In genomic region chr10:117537436-117537903, GRCh38 we compare ENCODE assay signal across 9 cellular contexts. TPM values are rescaled to one million over a fixed set of nuclear protein-coding genes. Genes with fewer than 3 reads are reported as not detected.
DNase-seq lines count a peak whose midpoint lies in the region; ATAC-seq and TF ChIP-seq lines count a peak whose summit lies in the region.
"Had no signal": no experiment of that assay in that cellular context is flagged by ENCODE, and none has a peak within 500 bp of the region (broad histone marks: within the 10 kb centered on the region; RNA-seq: fewer than 3 reads in every experiment).

No MANE protein-coding gene starts in this region.

- peaks cover 24% of the 10 kb centered on the region for H3K4me1 Mint-ChIP-seq in mesothelial cell of epicardium

- no peaks in the 10 kb centered on the region for H3K36me3 ChIP-seq in stomach

- H3K9me3 ChIP-seq in stomach: no peaks in the 10 kb centered on the region

- H3K27ac Mint-ChIP-seq in mesothelial cell of epicardium: no peak overlapping the region

- ATAC-seq in HG02981 (IDR thresholded peaks at IDR 0.05; ENCODE audit: unreplicated experiment): no peak

- H3K4me1 ChIP-seq in stomach: peaks cover 30 to 64% (median 50%) of the 10 kb centered on the region in 4 donors

- H3K4me3 ChIP-seq in dorsolateral prefrontal cortex (peak overlapping the region in 49 of 59 donors; percentile 7 to 57 (median 31)), stomach (peak overlapping the region in 1 of 4 donors; percentile 6)

- H3K27ac ChIP-seq in dorsolateral prefrontal cortex: peak overlapping the region in 17 of 59 donors; percentile 11 to 72 (median 47)
- H3K27ac ChIP-seq in stomach: no peak overlapping the region

- intact Hi-C loops in dorsolateral prefrontal cortex (cut with DNase I): loop anchor here (2.0 to 5.0 kb wide), 2 partner anchors 703 to 705 kb away; no protein-coding TSS in a partner anchor
- intact Hi-C loops in stomach (cut with DNase I; ENCODE audit: low total_unique reads): no loop called here

- peaks cover 98% of the 10 kb centered on the region for H3K27me3 Mint-ChIP-seq in mesothelial cell of epicardium (ENCODE audit: low read depth)

- peak in 55 of 56 donors; percentile 31 to 88 (median 65) for TF ChIP-seq CTCF in dorsolateral prefrontal cortex (IDR thresholded peaks at IDR 0.05 in 54 of 56, conservative IDR thresholded peaks at IDR 0.05 in 2 of 56; ENCODE audit: low read depth in 1 of 56, partially characterized antibody in 56 of 56)
- TF ChIP-seq CTCF in mesothelial cell of epicardium (IDR thresholded peaks at IDR 0.05; ENCODE audit: unreplicated experiment): peak; percentile 71
- TF ChIP-seq CTCF in stomach (IDR thresholded peaks at IDR 0.05): peak in 3 of 7 experiments; percentile 63 to 72 (median 63)

- 2 to 5% (median 4%) methylated on average over 31 to 39 of the region's 39 CpGs for WGBS in stomach, 5 donors

- TF ChIP-seq POLR2A in stomach (IDR thresholded peaks at IDR 0.05): no peak

- H3K9me3 Mint-ChIP-seq in mesothelial cell of epicardium: no peaks in the 10 kb centered on the region

- H3K4me3 Mint-ChIP-seq in mesothelial cell of epicardium: peak overlapping the region; percentile 49

- no peaks in the 10 kb centered on the region for H3K36me3 Mint-ChIP-seq in mesothelial cell of epicardium

- peak; percentile 10 for DNase-seq in EH (ENCODE audit: low read depth)
- DNase-seq in HuH-7 (ENCODE audit: low spot score): peak; percentile 82
- DNase-seq in dorsolateral prefrontal cortex: no peak
- DNase-seq in mesothelial cell of epicardium (ENCODE audit: low spot score in 2 of 2, unreplicated experiment in 2 of 2): peak in 1 of 2 experiments; percentile 75
- DNase-seq in stomach: no peak
- DNase-seq in SW480 (ENCODE audit: low spot score): no peak
- DNase-seq in T-helper 1 cell: no peak

- H3K27me3 ChIP-seq in dorsolateral prefrontal cortex (peaks cover 0 to 100% (median 95%) of the 10 kb centered on the region in 45 donors), stomach (peaks cover 69 to 100% (median 97%) of the 10 kb centered on the region in 3 donors)

- no peak for TF ChIP-seq EP300 in stomach (IDR thresholded peaks at IDR 0.05)

RNA-seq across cellular contexts. Expression of gene EMX2, which starts 5.1 kb away (rescaled TPM):
- total RNA-seq in dorsolateral prefrontal cortex (10 to 100 TPM in 118 of 120 experiments, 1 to 10 TPM in 2; 8.0 to 53.7 (median 21.6) TPM), mesothelial cell of epicardium (2.0 to 3.0 TPM (median 2.8 TPM) in 3 replicates), stomach (not detected)
- polyA plus RNA-seq in stomach: under 1 TPM in 1 of 3 donors, not detected in 2; 0.18 TPM
- total RNA-seq: dermis microvascular lymphatic vessel endothelial cell had no signal

Comparison
In these comparisons a context has a peak if more than half of its experiments do, and no peak if none do; other contexts are left out.
1. DNase-seq: peak in EH (single experiment) and HuH-7 (single experiment); none in dorsolateral prefrontal cortex (0 of 10), stomach (single experiment), SW480 (single experiment) and T-helper 1 cell (0 of 5).